Comparison of ENCODE assay signal across 8 cellular contexts in the genomic region with DNA sequence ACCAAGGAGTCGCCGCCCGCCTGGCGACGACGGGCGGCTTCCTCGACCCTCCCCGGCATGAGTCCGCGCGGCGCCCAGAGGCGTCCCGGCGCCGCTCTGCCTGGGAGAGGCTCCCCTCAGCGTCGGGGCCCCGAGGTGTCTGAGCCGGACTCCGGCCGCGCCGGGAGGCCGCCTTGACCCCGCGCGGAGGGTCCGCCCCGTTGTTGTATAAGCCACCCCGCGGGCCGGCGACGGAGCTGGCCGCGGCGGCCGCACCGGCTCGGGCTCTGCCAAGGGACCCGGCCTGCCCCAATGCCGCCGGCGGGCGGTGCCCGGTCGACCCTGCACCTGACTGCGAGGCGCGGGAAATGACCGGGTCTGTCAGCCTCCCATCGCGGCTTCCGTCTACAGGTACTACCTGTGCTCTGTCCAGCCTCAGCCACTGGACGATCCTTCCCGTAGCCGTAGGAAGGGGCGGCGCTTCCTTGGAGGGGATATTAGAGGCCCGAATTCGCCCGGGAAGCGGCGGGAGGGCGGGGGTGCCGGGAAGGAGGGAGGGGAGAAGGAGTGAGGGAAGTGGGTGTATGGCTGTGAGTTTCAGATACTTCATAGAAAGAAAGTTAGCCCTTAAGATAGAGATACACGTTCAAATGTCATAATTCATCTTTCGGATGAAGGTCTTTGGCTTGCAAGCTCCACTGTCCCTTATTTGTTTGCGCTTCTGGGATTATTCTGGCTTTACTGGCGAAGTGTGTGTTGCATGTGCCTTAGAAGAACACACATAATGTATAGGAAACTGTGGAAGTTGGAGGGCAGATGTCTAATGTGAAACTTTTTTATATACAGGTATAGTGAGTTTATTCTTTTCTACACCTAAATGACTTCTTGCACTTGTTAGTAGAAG. TPM values are rescaled to one million over a fixed set of nuclear protein-coding genes. Genes with fewer than 3 reads are reported as not detected.
A peak's percentile ranks its signal among the peaks of the same experiment; 100 is the strongest.
DNase-seq lines count a peak whose midpoint lies in the region; ATAC-seq and TF ChIP-seq lines count a peak whose summit lies in the region.

No MANE protein-coding gene starts in this region.

- peaks cover 6% of the 10 kb centered on the region for H3K4me1 ChIP-seq in endocrine pancreas (ENCODE audit: control insufficient read depth, insufficient read depth, low read length)

- no peaks in the 10 kb centered on the region for H3K27me3 Mint-ChIP-seq in activated CD4-positive, alpha-beta memory T cell treated with anti-CD3 and anti-CD28 coated beads for 36 hours
- no peaks in the 10 kb centered on the region for H3K27me3 Mint-ChIP-seq in mesothelial cell of epicardium (ENCODE audit: low read depth)

- POLR2A ChIA-PET in activated CD4-positive, alpha-beta memory T cell treated with anti-CD3 and anti-CD28 coated beads for 36 hours (lab: Charles Lee) = no interaction called here

- CTCF ChIA-PET in activated CD4-positive, alpha-beta memory T cell treated with anti-CD3 and anti-CD28 coated beads for 36 hours (lab: Charles Lee) = no interaction called here

- TF ChIP-seq CTCF in mesothelial cell of epicardium (IDR thresholded peaks at IDR 0.05; ENCODE audit: unreplicated experiment) = no peak

- H3K27me3 ChIP-seq in endocrine pancreas (ENCODE audit: control insufficient read depth, insufficient read depth, low read length) = no peaks in the 10 kb centered on the region

- H3K27ac Mint-ChIP-seq in activated CD4-positive, alpha-beta memory T cell treated with anti-CD3 and anti-CD28 coated beads for 36 hours = peak overlapping the region; percentile 85
- H3K27ac Mint-ChIP-seq in mesothelial cell of epicardium = peak overlapping the region; percentile 84

- DNase-seq in DMS153 (lab: John Stamatoyannopoulos, UW) = peak; percentile 7
- DNase-seq in DMS153 treated with DMSO at 0.1 percent for 48 hours (lab: John Stamatoyannopoulos, UW; ENCODE audit: unreplicated experiment) = no peak
- peak; percentile 29 for DNase-seq in NCI-H2196 (lab: John Stamatoyannopoulos, UW; ENCODE audit: unreplicated experiment)
- DNase-seq in activated CD4-positive, alpha-beta memory T cell treated with anti-CD3 and anti-CD28 coated beads for 36 hours = peak; percentile 51
- peak; percentile 42 to 64 for DNase-seq in mesothelial cell of epicardium (ENCODE audit: low spot score in 2 of 2, unreplicated experiment in 2 of 2)
- DNase-seq in stimulated activated CD8-positive, alpha-beta memory T cell treated with anti-CD3 and anti-CD28 coated beads, Interleukin-4, amount 100 ng/mL, for 24 hours (ENCODE audit: low read depth) = peak; percentile 12

- no peaks in the 10 kb centered on the region for H3K9me3 ChIP-seq in endocrine pancreas (ENCODE audit: control insufficient read depth, low read length)

- no peaks in the 10 kb centered on the region for H3K9me3 Mint-ChIP-seq in activated CD4-positive, alpha-beta memory T cell treated with anti-CD3 and anti-CD28 coated beads for 36 hours
- no peaks in the 10 kb centered on the region for H3K9me3 Mint-ChIP-seq in mesothelial cell of epicardium

- intact Hi-C loops in activated CD4-positive, alpha-beta memory T cell treated with anti-CD3 and anti-CD28 coated beads for 36 hours (cut with micrococcal nuclease) = loop anchor here (2.0 to 5.0 kb wide), 5 partner anchors 67 to 646 kb away; a partner anchor contains a TSS

- H3K4me3 Mint-ChIP-seq in activated CD4-positive, alpha-beta memory T cell treated with anti-CD3 and anti-CD28 coated beads for 36 hours = peak overlapping the region; percentile 84
- peak overlapping the region; percentile 84 for H3K4me3 Mint-ChIP-seq in mesothelial cell of epicardium

- peaks cover 2% of the 10 kb centered on the region for H3K36me3 Mint-ChIP-seq in activated CD4-positive, alpha-beta memory T cell treated with anti-CD3 and anti-CD28 coated beads for 36 hours
- peaks cover 7% of the 10 kb centered on the region for H3K36me3 Mint-ChIP-seq in mesothelial cell of epicardium

- H3K36me3 ChIP-seq in endocrine pancreas (ENCODE audit: control insufficient read depth, insufficient read depth, low read length) = no peaks in the 10 kb centered on the region

- H3K9ac ChIP-seq in endocrine pancreas (ENCODE audit: control insufficient read depth, insufficient read depth, low read length) = peak overlapping the region; percentile 87

- peak overlapping the region; percentile 93 for H3K4me3 ChIP-seq in endocrine pancreas (ENCODE audit: control insufficient read depth, insufficient read depth, low read length)

- ATAC-seq in HG02763 (IDR thresholded peaks at IDR 0.05; ENCODE audit: unreplicated experiment) = peak; percentile 29

- peaks cover 43% of the 10 kb centered on the region for H3K4me1 Mint-ChIP-seq in activated CD4-positive, alpha-beta memory T cell treated with anti-CD3 and anti-CD28 coated beads for 36 hours (ENCODE audit: low read depth)
- H3K4me1 Mint-ChIP-seq in mesothelial cell of epicardium = peaks cover 19% of the 10 kb centered on the region

RNA-seq across cellular contexts. Expression of a gene that starts 0.6 kb away (rescaled TPM):
- total RNA-seq in activated CD4-positive, alpha-beta memory T cell treated with anti-CD3 and anti-CD28 coated beads for 36 hours = 10 to 100 TPM; 10.0 to 11.4 TPM
- 8.0 to 9.5 TPM (median 8.4 TPM) in 3 replicates for total RNA-seq in mesothelial cell of epicardium
